12 cellular contexts compared by ENCODE assay signal in the genomic region with DNA sequence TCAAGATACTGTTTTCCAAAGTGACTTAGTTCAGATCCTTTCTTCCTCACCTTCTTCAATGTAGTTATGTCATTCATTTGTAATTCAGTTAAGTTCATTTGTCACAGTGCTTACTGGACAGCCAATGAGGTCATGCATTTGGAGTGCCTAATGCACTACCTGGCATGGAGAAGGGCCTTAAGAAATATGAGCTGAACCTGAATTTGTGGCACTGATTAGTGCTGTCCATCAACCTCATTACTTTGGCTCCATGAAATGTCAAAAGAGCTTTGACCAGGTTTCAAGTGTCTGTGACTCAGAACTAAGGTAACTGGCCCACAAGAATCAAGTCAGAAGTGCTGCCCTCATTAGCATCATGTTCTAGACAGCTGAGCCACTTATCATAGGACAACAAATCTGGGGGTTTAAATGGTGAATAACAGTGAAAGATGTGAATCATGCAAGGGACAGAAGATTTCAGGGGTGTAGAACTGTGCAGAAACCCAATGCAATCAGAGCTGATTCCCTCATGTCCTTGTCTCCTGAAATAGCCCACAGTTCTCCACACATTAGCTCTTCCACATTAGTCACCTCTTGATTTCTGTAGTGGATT. TPM values are rescaled to one million over a fixed set of nuclear protein-coding genes. Genes with fewer than 3 reads are reported as not detected.
DNase-seq lines count a peak whose midpoint lies in the region; ATAC-seq and TF ChIP-seq lines count a peak whose summit lies in the region.
"Had no signal": no experiment of that assay in that cellular context is flagged by ENCODE, and none has a peak within 500 bp of the region (broad histone marks: within the 10 kb centered on the region; RNA-seq: fewer than 3 reads in every experiment).

No MANE protein-coding gene starts in this region.

- no peak overlapping the region for H3K4me3 Mint-ChIP-seq in activated CD4-positive, alpha-beta T cell treated with anti-CD3 and anti-CD28 coated beads for 36 hours
- H3K4me3 Mint-ChIP-seq in T-cell: no peak overlapping the region
- H3K4me3 Mint-ChIP-seq: memory B cell had no signal

- DNase-seq in activated CD4-positive, alpha-beta T cell treated with anti-CD3 and anti-CD28 coated beads for 36 hours: no peak
- no peak for DNase-seq in activated CD4-positive, alpha-beta T cell treated with anti-CD3 and anti-CD28 coated beads for 48 hours
- DNase-seq in HEK293T (ENCODE audit: extremely low spot score) (no peak), renal cortical epithelial cell (ENCODE audit: low read depth) (peak; percentile 38), nucleus accumbens (lab: John Stamatoyannopoulos, UW) (no peak), T-cell (no peak)
- DNase-seq in stimulated activated CD4-positive, alpha-beta T cell treated with anti-CD3 and anti-CD28 coated beads, Interleukin-15, amount 100 ng/mL, for 24 hours: no peak
- DNase-seq: activated gamma-delta T cell; MV-4-11; stimulated activated CD4-positive, alpha-beta T cell treated with anti-CD3 and anti-CD28 coated beads, Interleukin-2, amount 100 ng/mL, for 24 hours had no signal

- H3K27me3 Mint-ChIP-seq in activated CD4-positive, alpha-beta T cell treated with anti-CD3 and anti-CD28 coated beads for 36 hours: no peaks in the 10 kb centered on the region
- H3K27me3 Mint-ChIP-seq in T-cell: no peaks in the 10 kb centered on the region
- H3K27me3 Mint-ChIP-seq: memory B cell had no signal

- intact Hi-C loops in activated CD4-positive, alpha-beta T cell treated with anti-CD3 and anti-CD28 coated beads for 36 hours (cut with DNase I, micrococcal nuclease): no loop called here

- POLR2A ChIA-PET in activated CD4-positive, alpha-beta T cell treated with anti-CD3 and anti-CD28 coated beads for 36 hours (lab: Charles Lee): no interaction called here
- POLR2A ChIA-PET in HEK293T (lab: Yijun Ruan, JAX) (no interaction called here), T-cell (lab: Charles Lee) (no interaction called here)

- H3K36me3 Mint-ChIP-seq in activated CD4-positive, alpha-beta T cell treated with anti-CD3 and anti-CD28 coated beads for 36 hours (ENCODE audit: low read depth): no peaks in the 10 kb centered on the region
- no peaks in the 10 kb centered on the region for H3K36me3 Mint-ChIP-seq in T-cell
- H3K36me3 Mint-ChIP-seq: memory B cell had no signal

- H3K4me1 Mint-ChIP-seq in activated CD4-positive, alpha-beta T cell treated with anti-CD3 and anti-CD28 coated beads for 36 hours: peaks cover 31% of the 10 kb centered on the region
- H3K4me1 Mint-ChIP-seq in T-cell: peaks cover 10 to 31% (median 12%) of the 10 kb centered on the region in 3 donors

- ATAC-seq in activated CD4-positive, alpha-beta T cell treated with anti-CD3 and anti-CD28 coated beads for 36 hours: peak; percentile 87
- ATAC-seq in HG03469 (IDR thresholded peaks at IDR 0.05; ENCODE audit: unreplicated experiment): peak; percentile 41
- ATAC-seq in T-cell (replicated peaks in 1 of 4): no peak

- H3K27ac Mint-ChIP-seq in activated CD4-positive, alpha-beta T cell treated with anti-CD3 and anti-CD28 coated beads for 36 hours: no peak overlapping the region
- no peak overlapping the region for H3K27ac Mint-ChIP-seq in T-cell
- H3K27ac Mint-ChIP-seq: memory B cell had no signal

- CTCF ChIA-PET in activated CD4-positive, alpha-beta T cell treated with anti-CD3 and anti-CD28 coated beads for 36 hours (lab: Charles Lee): no interaction called here
- CTCF ChIA-PET in HEK293T (lab: Yijun Ruan, JAX) (no interaction called here), T-cell (lab: Charles Lee) (interaction anchor here in 1 of 2 donors (0.5 kb wide), 1 partner anchor 1443 kb away, joined by 4 read pairs; no protein-coding TSS in a partner anchor)

- H3K9me3 Mint-ChIP-seq in activated CD4-positive, alpha-beta T cell treated with anti-CD3 and anti-CD28 coated beads for 36 hours (ENCODE audit: low read depth): no peaks in the 10 kb centered on the region
- no peaks in the 10 kb centered on the region for H3K9me3 Mint-ChIP-seq in T-cell
- H3K9me3 Mint-ChIP-seq: memory B cell had no signal

TF ChIP-seq in HEK293T, 16 proteins besides CTCF, POLR2A, EP300 and RAD21:
- TF ChIP-seq, protein P1, sequence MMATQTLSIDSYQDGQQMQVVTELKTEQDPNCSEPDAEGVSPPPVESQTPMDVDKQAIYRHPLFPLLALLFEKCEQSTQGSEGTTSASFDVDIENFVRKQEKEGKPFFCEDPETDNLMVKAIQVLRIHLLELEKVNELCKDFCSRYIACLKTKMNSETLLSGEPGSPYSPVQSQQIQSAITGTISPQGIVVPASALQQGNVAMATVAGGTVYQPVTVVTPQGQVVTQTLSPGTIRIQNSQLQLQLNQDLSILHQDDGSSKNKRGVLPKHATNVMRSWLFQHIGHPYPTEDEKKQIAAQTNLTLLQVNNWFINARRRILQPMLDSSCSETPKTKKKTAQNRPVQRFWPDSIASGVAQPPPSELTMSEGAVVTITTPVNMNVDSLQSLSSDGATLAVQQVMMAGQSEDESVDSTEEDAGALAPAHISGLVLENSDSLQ (IDR thresholded peaks at IDR 0.05): peak; percentile 67
- no peak for TF ChIP-seq SP1 (IDR thresholded peaks at IDR 0.05)

RNA-seq across cellular contexts. Expression of gene CHST2, which starts 38.5 kb away (rescaled TPM):
- 1 to 10 TPM; 5.1 to 6.8 TPM for total RNA-seq in activated CD4-positive, alpha-beta T cell treated with anti-CD3 and anti-CD28 coated beads for 36 hours
- 2.9 and 7.1 TPM in 2 replicates for total RNA-seq in renal cortical epithelial cell
- total RNA-seq in T-cell: 1 to 10 TPM; 1.7 to 5.6 (median 4.4) TPM

Comparison
In these comparisons a context has a peak if more than half of its experiments do, and no peak if none do; other contexts are left out.
1. ATAC-seq: peak in activated CD4-positive, alpha-beta T cell treated with anti-CD3 and anti-CD28 coated beads for 36 hours (single experiment) and HG03469 (single experiment); none in T-cell (0 of 4).